In the genomic region with DNA sequence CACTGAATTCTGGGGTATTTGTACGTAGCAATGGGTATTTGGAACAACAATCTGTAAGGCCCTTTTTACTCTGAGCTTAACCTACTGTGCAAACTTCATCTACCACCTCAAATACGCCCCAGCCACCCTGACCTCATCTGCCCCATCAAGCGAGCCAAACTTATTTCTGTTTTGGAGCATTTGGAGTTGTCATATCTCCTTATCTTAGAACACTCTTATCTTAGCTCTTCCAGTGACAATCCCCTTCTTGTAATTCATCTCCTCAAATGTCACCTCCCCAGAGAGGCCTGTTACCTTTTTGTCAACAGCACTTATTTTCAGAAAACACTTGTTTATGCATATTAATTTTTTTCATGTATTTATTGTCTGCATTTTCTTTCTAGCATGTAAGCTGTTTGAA, we compare ENCODE assay signal across 40 cellular contexts. TPM values are rescaled to one million over a fixed set of nuclear protein-coding genes. Genes with fewer than 3 reads are reported as not detected.
"Had no signal": no experiment of that assay in that cellular context is flagged by ENCODE, and none has a peak within 500 bp of the region (broad histone marks: within the 10 kb centered on the region; RNA-seq: fewer than 3 reads in every experiment).

No MANE protein-coding gene starts in this region.

- H3K4me1 Mint-ChIP-seq: activated T-helper 17 cell treated with anti-CD3 and anti-CD28 coated beads, Interleukin-2, amount 50 U/mL, for 72 hours; central memory CD8-positive, alpha-beta T cell had no signal

- DNase-seq: activated effector memory CD4-positive, alpha-beta T cell treated with anti-CD3 and anti-CD28 coated beads, Interleukin-2, amount 50 U/mL, for 16 hours; activated effector memory CD4-positive, alpha-beta T cell treated with Interleukin-2 at 50 U/mL for 16 hours; activated gamma-delta T cell; activated gamma-delta T cell treated with Interleukin-2 at 50 U/mL for 16 hours; activated naive CD4-positive, alpha-beta T cell; activated naive CD4-positive, alpha-beta T cell treated with anti-CD3 and anti-CD28 coated beads for 36 hours; activated naive CD4-positive, alpha-beta T cell treated with anti-CD3 and anti-CD28 coated beads, Interleukin-2, amount 10 ng/mL, durations not matched to agents 7 days and 5 days; activated naive CD4-positive, alpha-beta T cell treated with anti-CD3 and anti-CD28 coated beads, Interleukin-2, amount 50 U/mL, for 16 hours; activated naive CD4-positive, alpha-beta T cell treated with Interleukin-2 at 50 U/mL for 16 hours; activated naive CD8-positive, alpha-beta T cell treated with anti-CD3 and anti-CD28 coated beads for 36 hours; activated naive CD8-positive, alpha-beta T cell treated with anti-CD3 and anti-CD28 coated beads, Interleukin-2, amount 10 ng/mL, durations not matched to agents 7 days and 5 days; activated naive CD8-positive, alpha-beta T cell treated with anti-CD3 and anti-CD28 coated beads, Interleukin-2, amount 50 U/mL, for 24 hours; activated T-cell treated with anti-CD3 and anti-CD28 coated beads, Interleukin-2, amount 50 U/mL, for 1 hour; activated T-cell treated with anti-CD3 and anti-CD28 coated beads, Interleukin-2, amount 50 U/mL, for 24 hours; activated T-cell treated with anti-CD3 and anti-CD28 coated beads, Interleukin-2, amount 50 U/mL, for 4 hours; activated T-cell treated with anti-CD3 and anti-CD28 coated beads, Interleukin-2, amount 50 U/mL, for 48 hours; activated T-cell treated with anti-CD3 and anti-CD28 coated beads, Interleukin-2, amount 50 U/mL, for 72 hours; adrenal gland; amniotic stem cell; amygdala; anterior cingulate cortex; aorta; body of pancreas; brain microvascular endothelial cell; caudate nucleus; central memory CD4-positive, alpha-beta T cell; cerebellar nuclear complex had no signal

- H3K27ac ChIP-seq: adrenal gland, ascending aorta, body of pancreas, brain microvascular endothelial cell, breast epithelium, cardiac muscle cell had no signal

- H3K9me3 ChIP-seq: adrenal gland, ascending aorta, body of pancreas, breast epithelium had no signal

- H3K27ac Mint-ChIP-seq: activated naive CD4-positive, alpha-beta T cell treated with anti-CD3 and anti-CD28 coated beads for 36 hours; activated naive CD4-positive, alpha-beta T cell treated with anti-CD3 and anti-CD28 coated beads, Interleukin-2, amount 10 ng/mL, durations not matched to agents 7 days and 5 days; activated naive CD4-positive, alpha-beta T cell treated with anti-CD3 and anti-CD28 coated beads, Interleukin-2, amount 50 U/mL, for 72 hours; activated naive CD8-positive, alpha-beta T cell; activated naive CD8-positive, alpha-beta T cell treated with anti-CD3 and anti-CD28 coated beads for 36 hours; activated naive CD8-positive, alpha-beta T cell treated with anti-CD3 and anti-CD28 coated beads, Interleukin-2, amount 10 ng/mL, durations not matched to agents 7 days and 5 days; activated naive CD8-positive, alpha-beta T cell treated with anti-CD3 and anti-CD28 coated beads, Interleukin-2, amount 50 U/mL, for 24 hours; activated T-cell treated with anti-CD3 and anti-CD28 coated beads, Interleukin-2, amount 50 U/mL, for 24 hours; activated T-cell treated with anti-CD3 and anti-CD28 coated beads, Interleukin-2, amount 50 U/mL, for 72 hours; activated T-helper 1 cell treated with anti-CD3 and anti-CD28 coated beads, Interleukin-12 subunit alpha, Interleukin-12 subunit beta, Interleukin-2, Interleukin-4 antibody, amounts not matched to agents 30 ng/mL and 10 ng/mL and 1 ng/mL, durations not matched to agents 14 hours and 24 hours and 36 hours; activated T-helper 17 cell treated with anti-CD3 and anti-CD28 coated beads, Interleukin-2, amount 50 U/mL, for 72 hours; activated T-helper 2 cell treated with anti-CD3 and anti-CD28 coated beads, Interferon-gamma antibody, Interleukin-2, Interleukin-4, amounts not matched to agents 10 μg/mL and 5 μg/mL and 100 μg/mL, durations not matched to agents 14 hours and 24 hours and 36 hours; brain had no signal

- H3K27me3 ChIP-seq: adrenal gland, ascending aorta, body of pancreas, brain microvascular endothelial cell, breast epithelium, cardiac muscle cell had no signal

- H3K4me3 ChIP-seq: adrenal gland, ascending aorta, body of pancreas, breast epithelium, cardiac muscle cell had no signal

- H3K4me3 Mint-ChIP-seq: activated naive CD4-positive, alpha-beta T cell treated with anti-CD3 and anti-CD28 coated beads for 36 hours; activated naive CD4-positive, alpha-beta T cell treated with anti-CD3 and anti-CD28 coated beads, Interleukin-2, amount 10 ng/mL, durations not matched to agents 7 days and 5 days; activated naive CD4-positive, alpha-beta T cell treated with anti-CD3 and anti-CD28 coated beads, Interleukin-2, amount 50 U/mL, for 24 hours; activated naive CD8-positive, alpha-beta T cell; activated naive CD8-positive, alpha-beta T cell treated with anti-CD3 and anti-CD28 coated beads for 36 hours; activated naive CD8-positive, alpha-beta T cell treated with anti-CD3 and anti-CD28 coated beads, Interleukin-2, amount 10 ng/mL, durations not matched to agents 7 days and 5 days; activated naive CD8-positive, alpha-beta T cell treated with anti-CD3 and anti-CD28 coated beads, Interleukin-2, amount 50 U/mL, for 24 hours; activated T-cell treated with anti-CD3 and anti-CD28 coated beads, Interleukin-2, amount 50 U/mL, for 24 hours; activated T-cell treated with anti-CD3 and anti-CD28 coated beads, Interleukin-2, amount 50 U/mL, for 4 hours; activated T-cell treated with anti-CD3 and anti-CD28 coated beads, Interleukin-2, amount 50 U/mL, for 72 hours; activated T-helper 1 cell treated with anti-CD3 and anti-CD28 coated beads, Interleukin-12 subunit alpha, Interleukin-12 subunit beta, Interleukin-2, Interleukin-4 antibody, amounts not matched to agents 30 ng/mL and 10 ng/mL and 1 ng/mL, durations not matched to agents 14 hours and 24 hours and 36 hours; activated T-helper 17 cell treated with anti-CD3 and anti-CD28 coated beads, Interleukin-2, amount 50 U/mL, for 72 hours; central memory CD8-positive, alpha-beta T cell had no signal

- FAIRE-seq: bronchial epithelial cell had no signal

- H3K4me1 ChIP-seq: breast epithelium had no signal

- ATAC-seq: activated naive CD4-positive, alpha-beta T cell treated with anti-CD3 and anti-CD28 coated beads, Interleukin-2, amount 50 U/mL, for 72 hours; activated naive CD8-positive, alpha-beta T cell treated with anti-CD3 and anti-CD28 coated beads, Interleukin-2, amount 50 U/mL, for 24 hours; activated T-cell treated with anti-CD3 and anti-CD28 coated beads, Interleukin-2, amount 50 U/mL, for 4 hours; activated T-cell treated with anti-CD3 and anti-CD28 coated beads, Interleukin-2, amount 50 U/mL, for 72 hours; activated T-helper 17 cell treated with anti-CD3 and anti-CD28 coated beads, Interleukin-2, amount 50 U/mL, for 72 hours; body of pancreas had no signal

- H3K36me3 ChIP-seq: adrenal gland, brain microvascular endothelial cell, breast epithelium, cardiac muscle cell had no signal

- H3K36me3 Mint-ChIP-seq: activated naive CD4-positive, alpha-beta T cell treated with anti-CD3 and anti-CD28 coated beads, Interleukin-2, amount 10 ng/mL, durations not matched to agents 7 days and 5 days; activated naive CD8-positive, alpha-beta T cell treated with anti-CD3 and anti-CD28 coated beads, Interleukin-2, amount 10 ng/mL, durations not matched to agents 7 days and 5 days had no signal

- H3K9me3 Mint-ChIP-seq: activated naive CD4-positive, alpha-beta T cell treated with anti-CD3 and anti-CD28 coated beads for 36 hours; activated naive CD4-positive, alpha-beta T cell treated with anti-CD3 and anti-CD28 coated beads, Interleukin-2, amount 10 ng/mL, durations not matched to agents 7 days and 5 days; activated naive CD4-positive, alpha-beta T cell treated with anti-CD3 and anti-CD28 coated beads, Interleukin-2, amount 50 U/mL, for 24 hours; activated naive CD4-positive, alpha-beta T cell treated with anti-CD3 and anti-CD28 coated beads, Interleukin-2, amount 50 U/mL, for 72 hours; activated naive CD8-positive, alpha-beta T cell treated with anti-CD3 and anti-CD28 coated beads for 36 hours; activated naive CD8-positive, alpha-beta T cell treated with anti-CD3 and anti-CD28 coated beads, Interleukin-2, amount 10 ng/mL, durations not matched to agents 7 days and 5 days; activated naive CD8-positive, alpha-beta T cell treated with anti-CD3 and anti-CD28 coated beads, Interleukin-2, amount 50 U/mL, for 24 hours; activated T-cell treated with anti-CD3 and anti-CD28 coated beads, Interleukin-2, amount 50 U/mL, for 24 hours; activated T-cell treated with anti-CD3 and anti-CD28 coated beads, Interleukin-2, amount 50 U/mL, for 4 hours; activated T-cell treated with anti-CD3 and anti-CD28 coated beads, Interleukin-2, amount 50 U/mL, for 72 hours; activated T-helper 1 cell treated with anti-CD3 and anti-CD28 coated beads, Interleukin-12 subunit alpha, Interleukin-12 subunit beta, Interleukin-2, Interleukin-4 antibody, amounts not matched to agents 30 ng/mL and 10 ng/mL and 1 ng/mL, durations not matched to agents 14 hours and 24 hours and 36 hours; activated T-helper 17 cell treated with anti-CD3 and anti-CD28 coated beads, Interleukin-2, amount 50 U/mL, for 72 hours; activated T-helper 2 cell treated with anti-CD3 and anti-CD28 coated beads, Interferon-gamma antibody, Interleukin-2, Interleukin-4, amounts not matched to agents 10 μg/mL and 5 μg/mL and 100 μg/mL, durations not matched to agents 14 hours and 24 hours and 36 hours; brain; central memory CD8-positive, alpha-beta T cell had no signal

- H3K27me3 Mint-ChIP-seq: activated naive CD4-positive, alpha-beta T cell treated with anti-CD3 and anti-CD28 coated beads, Interleukin-2, amount 50 U/mL, for 24 hours; activated naive CD8-positive, alpha-beta T cell; activated naive CD8-positive, alpha-beta T cell treated with anti-CD3 and anti-CD28 coated beads for 36 hours; activated naive CD8-positive, alpha-beta T cell treated with anti-CD3 and anti-CD28 coated beads, Interleukin-2, amount 50 U/mL, for 24 hours; activated T-cell treated with anti-CD3 and anti-CD28 coated beads, Interleukin-2, amount 50 U/mL, for 24 hours; activated T-helper 17 cell treated with anti-CD3 and anti-CD28 coated beads, Interleukin-2, amount 50 U/mL, for 72 hours; central memory CD8-positive, alpha-beta T cell had no signal

RNA-seq across cellular contexts. Expression of a gene that starts 42.8 kb away (rescaled TPM):
- total RNA-seq: bronchial epithelial cell had no signal

RNA-seq across cellular contexts. Expression of a gene that starts 52.8 kb away (rescaled TPM):
- total RNA-seq: activated naive CD4-positive, alpha-beta T cell treated with anti-CD3 and anti-CD28 coated beads, Interleukin-2, amount 50 U/mL, for 72 hours; activated T-cell treated with anti-CD3 and anti-CD28 coated beads, Interleukin-2, amount 50 U/mL, for 4 hours; activated T-helper 1 cell treated with anti-CD3 and anti-CD28 coated beads, Interleukin-12 subunit alpha, Interleukin-12 subunit beta, Interleukin-2, Interleukin-4 antibody, amounts not matched to agents 30 ng/mL and 10 ng/mL and 1 ng/mL, durations not matched to agents 14 hours and 24 hours and 36 hours; activated T-helper 17 cell treated with anti-CD3 and anti-CD28 coated beads, Interleukin-2, amount 50 U/mL, for 72 hours; activated T-helper 2 cell treated with anti-CD3 and anti-CD28 coated beads, Interferon-gamma antibody, Interleukin-2, Interleukin-4, amounts not matched to agents 10 μg/mL and 5 μg/mL and 100 μg/mL, durations not matched to agents 14 hours and 24 hours and 36 hours; ascending aorta; cardiac muscle cell; chondrocyte had no signal
- polyA plus RNA-seq: cardiac muscle cell had no signal
